ENCODE assay signal across 16 cellular contexts in genomic region chr13:90719452-90719851, GRCh38.
"Had no signal": no experiment of that assay in that cellular context is flagged by ENCODE, and none has a peak within 500 bp of the region (broad histone marks: within the 10 kb centered on the region; RNA-seq: fewer than 3 reads in every experiment).

No MANE protein-coding gene starts in this region.

- H3K36me3 ChIP-seq: MG63 had no signal

- H3K9me2 ChIP-seq: SK-N-SH had no signal

- H3K9ac ChIP-seq: SK-N-SH had no signal

- DNase-seq: Karpas-422, KG1, MG63, NCI-H1092, NCI-H1105 treated with DMSO at 0.1 percent for 48 hours, NCI-H1417 treated with DMSO at 0.1 percent for 48 hours, NCI-H187, NCI-H2029, NCI-H2081 treated with DMSO at 0.1 percent for 48 hours, NCI-H2227 treated with DMSO at 0.1 percent for 48 hours, NCI-H524 treated with DMSO at 0.1 percent for 48 hours, NCI-H69, NCI-H774, SHP77, SK-N-SH had no signal

- H3K9me3 ChIP-seq: MG63, SK-N-SH had no signal

- H3K27me3 ChIP-seq: MG63 had no signal

- H3K27ac ChIP-seq: RWPE1 had no signal

- H3K4me2 ChIP-seq: SK-N-SH had no signal

- H3K4me3 ChIP-seq: MG63 had no signal
